8 cellular contexts compared by ENCODE assay signal in the genomic region with DNA sequence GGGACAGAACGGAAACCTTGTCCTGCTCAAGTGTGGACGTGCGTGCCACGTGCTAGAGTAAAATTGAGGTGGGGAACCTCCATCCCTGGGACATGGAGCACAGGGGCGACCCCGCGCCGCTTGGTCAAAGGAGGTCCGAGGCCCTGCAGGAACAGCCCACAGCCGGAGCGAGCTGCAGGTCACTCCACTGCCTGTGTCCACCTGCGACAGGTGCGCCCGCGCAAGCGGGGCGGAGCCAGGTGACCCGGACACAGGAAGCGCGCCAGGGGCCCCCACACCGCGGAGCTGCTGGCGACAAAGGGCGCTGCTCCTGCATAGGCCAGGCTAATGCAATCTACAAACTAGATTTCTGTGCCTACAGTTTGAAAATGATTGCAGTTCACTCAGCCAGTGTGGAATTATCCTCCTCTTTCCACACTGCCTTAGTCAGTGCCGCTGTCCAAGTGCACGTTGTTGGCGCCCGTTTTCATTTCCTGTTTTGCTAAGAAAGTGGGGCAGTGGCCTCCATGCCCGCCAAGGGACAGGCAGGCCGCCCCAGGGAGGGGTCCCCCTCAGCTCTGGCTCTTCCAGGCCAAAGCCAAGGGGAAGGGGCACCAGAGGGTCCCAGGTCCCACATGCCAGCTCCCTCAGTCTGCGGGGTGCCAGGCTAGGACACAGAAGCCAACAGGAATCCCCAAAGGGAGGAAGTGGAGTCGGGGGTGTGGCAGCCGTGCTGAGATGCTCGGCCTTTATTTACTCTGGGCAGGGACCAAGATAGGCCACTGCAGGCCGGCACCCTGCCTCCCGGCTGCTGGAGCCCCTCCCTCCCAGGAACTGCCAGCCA. TPM values are rescaled to one million over a fixed set of nuclear protein-coding genes. Genes with fewer than 3 reads are reported as not detected.
DNase-seq lines count a peak whose midpoint lies in the region; ATAC-seq, FAIRE-seq and TF ChIP-seq lines count a peak whose summit lies in the region.

No MANE protein-coding gene starts in this region.

- H3K9me3 Mint-ChIP-seq in memory B cell, result no peaks in the 10 kb centered on the region

- H3K27me3 Mint-ChIP-seq in memory B cell, result no peaks in the 10 kb centered on the region

- no peak for ATAC-seq in memory B cell (ENCODE audit: low read depth)
- ATAC-seq in HG02973 (IDR thresholded peaks at IDR 0.05; ENCODE audit: unreplicated experiment), result no peak

- H3K36me3 ChIP-seq in A673 (ENCODE audit: insufficient read depth, low read length, poor library complexity, severe bottlenecking) (peaks cover 29% of the 10 kb centered on the region), SK-N-MC (ENCODE audit: insufficient read depth, low read length) (peaks cover 30% of the 10 kb centered on the region), tibial artery (peaks cover 23 to 33% (median 29%) of the 10 kb centered on the region in 3 donors)

- DNase-seq in A673 (ENCODE audit: low spot score) (no peak), HK-2 (ENCODE audit: unreplicated experiment) (peak; percentile 76), SK-N-MC (ENCODE audit: low read depth, low spot score) (no peak), dedifferentiated amniotic fluid mesenchymal stem cell (ENCODE audit: extremely low spot score) (peak; percentile 42), memory B cell (ENCODE audit: low spot score in 2 of 2) (peak in 1 of 2 donors; percentile 39), tibial artery (peak; percentile 86 to 87), HTR-8/SVneo (ENCODE audit: insufficient read length, low spot score) (no peak)

- H3K27ac ChIP-seq in A673 (ENCODE audit: low read depth, low read length, poor library complexity, severe bottlenecking) (peak overlapping the region; percentile 50), SK-N-MC (peak overlapping the region; percentile 42), tibial artery (peak overlapping the region; percentile 64 to 73)

- no peaks in the 10 kb centered on the region for H3K27me3 ChIP-seq in A673 (replicated peaks; ENCODE audit: insufficient read depth, low read depth, low read length, poor library complexity)
- no peaks in the 10 kb centered on the region for H3K27me3 ChIP-seq in tibial artery

- POLR2A ChIA-PET in A673 (lab: Charles Lee; ENCODE audit: low non-redundant PET), result no interaction called here

- no peaks in the 10 kb centered on the region for H3K9me3 ChIP-seq in A673 (ENCODE audit: low read depth, low read length, poor library complexity, severe bottlenecking)
- H3K9me3 ChIP-seq in SK-N-MC (ENCODE audit: low read depth, low read length), result no peaks in the 10 kb centered on the region
- H3K9me3 ChIP-seq in tibial artery, result no peaks in the 10 kb centered on the region

- peaks cover 29% of the 10 kb centered on the region for H3K4me1 Mint-ChIP-seq in memory B cell

- no peak overlapping the region for H3K9ac ChIP-seq in SK-N-MC (ENCODE audit: insufficient read length)

- CTCF ChIA-PET in A673 (lab: Charles Lee), result no interaction called here

- peak overlapping the region; percentile 61 for H3K4me3 Mint-ChIP-seq in memory B cell

- H3K27ac Mint-ChIP-seq in memory B cell, result peak overlapping the region; percentile 63

- peaks cover 25% of the 10 kb centered on the region for H3K4me1 ChIP-seq in A673 (ENCODE audit: insufficient read depth, low read length, poor library complexity, severe bottlenecking)
- H3K4me1 ChIP-seq in tibial artery, result peaks cover 8 to 49% (median 42%) of the 10 kb centered on the region in 4 donors

- H3K4me3 ChIP-seq in A673 (ENCODE audit: low read depth, low read length, poor library complexity, severe bottlenecking), result no peak overlapping the region
- H3K4me3 ChIP-seq in SK-N-MC, result no peak overlapping the region
- peak overlapping the region; percentile 32 to 46 for H3K4me3 ChIP-seq in tibial artery

- TF ChIP-seq CTCF in A673 (conservative IDR thresholded peaks at IDR 0.05; ENCODE audit: low read depth, low read length) (no peak), tibial artery (IDR thresholded peaks at IDR 0.05) (no peak)

- no peak for FAIRE-seq in HTR-8/SVneo (lab: Jason Lieb, UNC)

- peaks cover 10% of the 10 kb centered on the region for H3K36me3 Mint-ChIP-seq in memory B cell

- BruUV-seq in A673 (replicated peaks; lab: Mats Ljungman, UMichigan), result no TSS peak

- intact Hi-C loops in A673 (cut with micrococcal nuclease; ENCODE audit: unreplicated experiment), result no loop called here
- intact Hi-C loops in tibial artery (cut with DNase I; ENCODE audit: low total_unique reads), result loop anchor here (10.0 kb wide), 1 partner anchor 112 kb away; a partner anchor contains a TSS

RNA-seq across cellular contexts. Expression of a gene that starts 4.3 kb away (rescaled TPM):
- 81.3 and 86.2 TPM in 2 replicates for total RNA-seq in A673 (2021)

RNA-seq across cellular contexts. Expression of a gene that starts 58.5 kb away (rescaled TPM):
- total RNA-seq in A673 (2021), result 56.1 and 58.9 TPM in 2 replicates

Comparison
In these comparisons a context has a peak if more than half of its experiments do, and no peak if none do; other contexts are left out.
1. DNase-seq: peak in HK-2 (single experiment), dedifferentiated amniotic fluid mesenchymal stem cell (single experiment) and tibial artery (2 of 2); none in A673 (single experiment), SK-N-MC (single experiment) and HTR-8/SVneo (single experiment).
2. H3K4me3 ChIP-seq: peak in tibial artery (2 of 2); none in A673 (single experiment) and SK-N-MC (single experiment).
3. Peak in every context shown above with its lines, with median percentiles within 50 percentile points of each other: H3K27ac ChIP-seq.